8 cellular contexts compared by ENCODE assay signal in genomic region chr2:68157402-68158133, GRCh38. TPM values are rescaled to one million over a fixed set of nuclear protein-coding genes. Genes with fewer than 3 reads are reported as not detected.
DNase-seq lines count a peak whose midpoint lies in the region; ATAC-seq and TF ChIP-seq lines count a peak whose summit lies in the region.

PNO1 (plus strand) TSS chr2:68157888; CDS start chr2:68157935, 47 bp downstream.

- peaks cover 86% of the 10 kb centered on the region for H3K79me2 ChIP-seq in Karpas-422 (ENCODE audit: low read length)

- no peaks in the 10 kb centered on the region for H3K9me2 ChIP-seq in Karpas-422 (replicated peaks; ENCODE audit: insufficient read depth, low read length)

- H4K20me1 ChIP-seq in Karpas-422 (ENCODE audit: insufficient read depth, low read depth, low read length) = no peaks in the 10 kb centered on the region; the same call in 1 of the 2 replicates

- H3K9me3 ChIP-seq in Karpas-422 (ENCODE audit: low read length) (no peaks in the 10 kb centered on the region), esophagus squamous epithelium (no peaks in the 10 kb centered on the region)

- ATAC-seq in GM21825 (IDR thresholded peaks at IDR 0.05; ENCODE audit: unreplicated experiment) = peak; percentile 86

- peak in 2 of 4 donors; percentile 18 to 29 for TF ChIP-seq POLR2A in esophagus squamous epithelium (IDR thresholded peaks at IDR 0.05)

- WGBS in esophagus squamous epithelium, 2 donors = 0% methylated on average over 14 to 29 of the region's 44 CpGs

- peak in 2 of 6 experiments; percentile 3 to 10 for TF ChIP-seq CTCF in esophagus squamous epithelium (IDR thresholded peaks at IDR 0.05)

- H3K27ac ChIP-seq in Karpas-422 (ENCODE audit: low read length) = peak within 1 kb of the TSS; percentile 82
- peak within 1 kb of the TSS; percentile 80 to 96 (median 95) for H3K27ac ChIP-seq in esophagus squamous epithelium

- H3K27me3 ChIP-seq in Karpas-422 (ENCODE audit: low read length) = no peaks in the 10 kb centered on the region
- no peaks in the 10 kb centered on the region for H3K27me3 ChIP-seq in esophagus squamous epithelium

- peak within 1 kb of the TSS; percentile 76 for H2AFZ ChIP-seq in Karpas-422 (ENCODE audit: low read length)

- H3K36me3 ChIP-seq in Karpas-422 (ENCODE audit: insufficient read depth, low read length) (peaks cover 29% of the 10 kb centered on the region), esophagus squamous epithelium (peaks cover 0 to 26% (median 5%) of the 10 kb centered on the region in 3 donors)

- peak within 1 kb of the TSS; percentile 84 for H3K4me2 ChIP-seq in Karpas-422 (ENCODE audit: low read depth, low read length, poor library complexity, severe bottlenecking)

- DNase-seq in DMS79 treated with DMSO at 0.1 percent for 48 hours (lab: John Stamatoyannopoulos, UW) = peak; percentile 98
- peak; percentile 100 for DNase-seq in Karpas-422
- peak; percentile 95 for DNase-seq in RKO (ENCODE audit: low spot score)
- peak; percentile 93 for DNase-seq in activated T-helper 1 cell treated with Interleukin-2 at 50 U/mL for 16 hours (ENCODE audit: low read depth)
- DNase-seq in esophagus squamous epithelium (lab: John Stamatoyannopoulos, UW) = peak; percentile 83
- peak; percentile 97 for DNase-seq in myocyte (ENCODE audit: low read depth)
- DNase-seq in stimulated activated CD8-positive, alpha-beta memory T cell treated with anti-CD3 and anti-CD28 coated beads, Interleukin-7, amount 100 ng/mL, for 48 hours (ENCODE audit: extremely low read depth in 1 of 2, low read depth in 1 of 2) = peak; percentile 90 to 94

- intact Hi-C loops in esophagus squamous epithelium (cut with DNase I) = no loop called here

- H3K9ac ChIP-seq in Karpas-422 (ENCODE audit: low read length) = peak within 1 kb of the TSS; percentile 89

- H3K4me1 ChIP-seq in Karpas-422 (ENCODE audit: low read length) = peaks cover 32% of the 10 kb centered on the region
- peaks cover 18 to 47% (median 31%) of the 10 kb centered on the region in 3 donors for H3K4me1 ChIP-seq in esophagus squamous epithelium

- H3K4me3 ChIP-seq in Karpas-422 (ENCODE audit: low read length) (peak within 1 kb of the TSS; percentile 82), esophagus squamous epithelium (peak within 1 kb of the TSS; percentile 69 to 99 (median 94))

RNA-seq across cellular contexts. Expression of gene PNO1, which starts in this region (rescaled TPM):
- 28.3 and 52.2 TPM in 2 replicates for total RNA-seq in Karpas-422 (2014; rRNA removed; shearing (Covaris generic); ENCODE audit: low replicate concordance)
- total RNA-seq in esophagus squamous epithelium = 10 to 100 TPM in 3 of 4 donors, 1 to 10 TPM in 1; 7.9 to 25.6 (median 15.8) TPM
- 23.7 and 23.8 TPM in 2 replicates for total RNA-seq in myocyte
- polyA plus RNA-seq in myocyte (2012) = 18.2 TPM

Comparison
In these comparisons a context has a peak if more than half of its experiments do, and no peak if none do; other contexts are left out.
1. Peak in every context shown above with its lines: DNase-seq, ATAC-seq, H3K4me3 ChIP-seq and H3K27ac ChIP-seq.